23 cellular contexts compared by ENCODE assay signal in genomic region chr14:37973031-37973908, GRCh38.
DNase-seq lines count a peak whose midpoint lies in the region; FAIRE-seq and TF ChIP-seq lines count a peak whose summit lies in the region.
"Had no signal": no experiment of that assay in that cellular context is flagged by ENCODE, and none has a peak within 500 bp of the region (broad histone marks: within the 10 kb centered on the region; RNA-seq: fewer than 3 reads in every experiment).

No MANE protein-coding gene starts in this region.

- H3K27ac ChIP-seq in GM23248 (peak overlapping the region; percentile 43), vagina (no peak overlapping the region)
- H3K27ac ChIP-seq: A549, PC-9 had no signal

- H4K20me1 ChIP-seq in GM23248 (ENCODE audit: insufficient read depth) = no peaks in the 10 kb centered on the region

- peak overlapping the region; percentile 18 for H2AFZ ChIP-seq in GM23248
- H2AFZ ChIP-seq: PC-9 had no signal

- WGBS in GM23248 (ENCODE audit: low coverage in 1 of 2, low lambda C conversion rate in 2 of 2, missing lambda C conversion rate in 2 of 2), 2 experiments = 25 to 26% methylated on average over 7 of the region's 7 CpGs

- H3K9me3 ChIP-seq in GM23248 (ENCODE audit: low read depth) (no peaks in the 10 kb centered on the region), vagina (no peaks in the 10 kb centered on the region)
- H3K9me3 ChIP-seq: A549 had no signal

- no peak overlapping the region for H3K9ac ChIP-seq in GM23248

- intact Hi-C loops in vagina (cut with DNase I) = no loop called here

- in situ Hi-C loops in GM23248 (cut with MboI) = no loop called here

- peak; percentile 13 for DNase-seq in AG20443 (ENCODE audit: low spot score)
- peak; percentile 54 for DNase-seq in GM23248
- DNase-seq in kidney glomerular epithelial cell (lab: John Stamatoyannopoulos, UW) = peak; percentile 30
- no peak for DNase-seq in HEK293T (ENCODE audit: extremely low spot score)
- DNase-seq in effector CD8-positive, alpha-beta T cell (lab: John Stamatoyannopoulos, UW) = no peak
- no peak for DNase-seq in NCI-H2029 (lab: John Stamatoyannopoulos, UW)
- no peak for DNase-seq in vagina (ENCODE audit: extremely low spot score in 2 of 2)
- DNase-seq: AML-193; Calu3; CD4-positive, alpha-beta T cell; GOT3; IMR-90; Kasumi-1; NCI-H1105 treated with DMSO at 0.1 percent for 48 hours; NCI-H187; NCI-H446; NCI-H774; PC-9; SW 1271 had no signal

- H3K4me3 ChIP-seq in GM23248 = no peak overlapping the region
- no peak overlapping the region for H3K4me3 ChIP-seq in vagina
- H3K4me3 ChIP-seq: A549, PC-9 had no signal

- H3K27me3 ChIP-seq in GM23248 (replicated peaks; ENCODE audit: insufficient read depth) (no peaks in the 10 kb centered on the region), vagina (no peaks in the 10 kb centered on the region)

- TF ChIP-seq CTCF in vagina (IDR thresholded peaks at IDR 0.05) = no peak

- peak overlapping the region; percentile 45 for H3K4me2 ChIP-seq in GM23248 (ENCODE audit: unreplicated experiment)
- H3K4me2 ChIP-seq: A549, PC-9 had no signal

- H3K4me1 ChIP-seq in GM23248 (ENCODE audit: insufficient read depth) (peaks cover 22% of the 10 kb centered on the region), vagina (no peaks in the 10 kb centered on the region)
- H3K4me1 ChIP-seq: A549 had no signal

- H3K79me2 ChIP-seq in GM23248 (ENCODE audit: insufficient read depth) = no peaks in the 10 kb centered on the region

- peaks cover 22% of the 10 kb centered on the region for H3F3A ChIP-seq in GM23248 (ENCODE audit: insufficient read depth)

- no peaks in the 10 kb centered on the region for H3K9me2 ChIP-seq in GM23248 (ENCODE audit: insufficient read depth)

- POLR2A ChIA-PET in HEK293T (lab: Yijun Ruan, JAX) = no interaction called here

- H3K36me3 ChIP-seq in GM23248 (ENCODE audit: low read depth) = no peaks in the 10 kb centered on the region
- no peaks in the 10 kb centered on the region for H3K36me3 ChIP-seq in vagina

- FAIRE-seq in endometrium (lab: Jason Lieb, UNC) = peak; percentile 33
- FAIRE-seq: A549, G401.6, GM12891 had no signal

- CTCF ChIA-PET in HEK293T (lab: Yijun Ruan, JAX) = no interaction called here

- no peak for TF ChIP-seq POLR2A in vagina (IDR thresholded peaks at IDR 0.05)

TF ChIP-seq in HEK293T, 16 proteins besides CTCF, POLR2A, EP300 and RAD21:
- TF ChIP-seq FOXM1 (IDR thresholded peaks at IDR 0.05; ENCODE audit: borderline replicate concordance) = no peak

Comparison
In these comparisons a context has a peak if more than half of its experiments do, and no peak if none do; other contexts are left out.
1. DNase-seq: peak in AG20443 (single experiment), GM23248 (single experiment) and kidney glomerular epithelial cell (single experiment); none in HEK293T (single experiment), effector CD8-positive, alpha-beta T cell (single experiment), NCI-H2029 (single experiment) and vagina (0 of 2).